26 cellular contexts compared by ENCODE assay signal in the genomic region with DNA sequence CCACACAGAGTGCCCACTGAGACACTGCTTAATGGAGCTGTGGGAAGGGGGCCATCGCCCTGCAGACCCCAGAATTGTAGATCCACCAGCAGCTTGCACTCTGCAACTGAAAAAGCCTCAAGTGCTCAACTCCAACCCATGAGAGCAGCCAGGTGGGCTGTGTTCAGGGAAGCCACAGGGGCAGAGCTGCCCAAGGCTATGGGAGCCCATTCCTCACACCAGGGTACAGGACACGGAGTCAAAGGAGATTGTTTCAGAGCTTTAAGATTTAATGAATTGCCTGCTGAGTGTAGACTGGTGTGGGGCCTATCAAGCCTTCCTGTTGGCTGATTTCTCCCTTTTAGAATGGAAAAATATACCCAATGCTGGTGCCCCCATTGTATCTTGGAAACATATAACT. TPM values are rescaled to one million over a fixed set of nuclear protein-coding genes. Genes with fewer than 3 reads are reported as not detected.
"Had no signal": no experiment of that assay in that cellular context is flagged by ENCODE, and none has a peak within 500 bp of the region (broad histone marks: within the 10 kb centered on the region; RNA-seq: fewer than 3 reads in every experiment).

No MANE protein-coding gene starts in this region.

- H3K4me3 Mint-ChIP-seq: effector memory CD8-positive, alpha-beta T cell; endodermal cell; immature natural killer cell; mesothelial cell of epicardium; naive B cell had no signal

- H3K36me3 Mint-ChIP-seq: immature natural killer cell, mesothelial cell of epicardium, naive B cell had no signal

- H3K4me1 Mint-ChIP-seq: endodermal cell, immature natural killer cell, mesothelial cell of epicardium, naive B cell had no signal

- DNase-seq: dermis blood vessel endothelial cell; dorsolateral prefrontal cortex; effector CD8-positive, alpha-beta T cell; effector memory CD8-positive, alpha-beta T cell; endodermal cell; erythroblast; esophagus squamous epithelium; foreskin fibroblast; foreskin melanocyte; gastrocnemius medialis; heart left ventricle; hypothalamus; immature natural killer cell; left cardiac atrium; left lung; left ventricle myocardium superior; lower lobe of right lung; mesenchymal stem cell; mucosa of descending colon; naive B cell had no signal

- ATAC-seq: effector memory CD8-positive, alpha-beta T cell; esophagus mucosa; gastrocnemius medialis; heart left ventricle; left cardiac atrium; left lung; left ventricle myocardium superior; lower lobe of right lung; mucosa of descending colon had no signal

- H3K27me3 Mint-ChIP-seq: effector memory CD8-positive, alpha-beta T cell had no signal

- H3K27ac Mint-ChIP-seq: effector memory CD8-positive, alpha-beta T cell; endodermal cell; immature natural killer cell; mesothelial cell of epicardium; naive B cell had no signal

- H3K9me3 Mint-ChIP-seq: effector memory CD8-positive, alpha-beta T cell; endodermal cell; immature natural killer cell; mesothelial cell of epicardium had no signal

RNA-seq across cellular contexts. Expression of a gene that starts 17.2 kb away (rescaled TPM):
- total RNA-seq: dermis blood vessel endothelial cell, endodermal cell, hepatocyte, kidney epithelial cell, lung microvascular endothelial cell, mesothelial cell of epicardium, myocyte had no signal
